Comparison of ENCODE assay signal across 21 cellular contexts in genomic region chr20:22775256-22775655, GRCh38.
"Had no signal": no experiment of that assay in that cellular context is flagged by ENCODE, and none has a peak within 500 bp of the region (broad histone marks: within the 10 kb centered on the region; RNA-seq: fewer than 3 reads in every experiment).

No MANE protein-coding gene starts in this region.

- DNase-seq: activated CD4-positive, alpha-beta T cell treated with anti-CD3 and anti-CD28 coated beads for 36 hours; activated CD8-positive, alpha-beta memory T cell treated with anti-CD3 and anti-CD28 coated beads, Interleukin-2, amount 50 U/mL, for 48 hours; activated CD8-positive, alpha-beta T cell treated with anti-CD3 and anti-CD28 coated beads, Interleukin-2, amount 10 ng/mL, durations not matched to agents 7 days and 5 days; activated naive CD4-positive, alpha-beta T cell treated with Interleukin-2 at 50 U/mL for 16 hours; activated naive CD8-positive, alpha-beta T cell treated with anti-CD3 and anti-CD28 coated beads, Interleukin-2, amount 50 U/mL, for 24 hours; caudate nucleus; colonic mucosa; effector CD8-positive, alpha-beta T cell; midbrain; naive thymus-derived CD4-positive, alpha-beta T cell; posterior cingulate gyrus; right cardiac atrium; spleen; stimulated activated CD4-positive, alpha-beta T cell treated with anti-CD3 and anti-CD28 coated beads, Interleukin-1b, Interleukin-23, amount 100 ng/mL, for 48 hours; stimulated activated naive B cell treated with anti-CD40 and anti-IgM and Interleukin-4, amounts not matched to agents 10 μg/mL and 1 μg/mL and 100 μg/mL, for 72 hours; T-cell; upper lobe of left lung had no signal

- H3K4me1 Mint-ChIP-seq: activated CD4-positive, alpha-beta T cell treated with anti-CD3 and anti-CD28 coated beads for 36 hours; activated naive CD8-positive, alpha-beta T cell treated with anti-CD3 and anti-CD28 coated beads, Interleukin-2, amount 50 U/mL, for 24 hours; naive thymus-derived CD4-positive, alpha-beta T cell; stimulated activated naive B cell treated with anti-CD40 and anti-IgM and Interleukin-4, amounts not matched to agents 10 μg/mL and 1 μg/mL and 100 μg/mL, for 72 hours; T-cell had no signal

- H3K36me3 Mint-ChIP-seq: naive thymus-derived CD4-positive, alpha-beta T cell; stimulated activated naive B cell treated with anti-CD40 and anti-IgM and Interleukin-4, amounts not matched to agents 10 μg/mL and 1 μg/mL and 100 μg/mL, for 72 hours; T-cell had no signal

- H3K27ac ChIP-seq: ascending aorta, colonic mucosa, neutrophil, spleen, upper lobe of left lung, VCaP had no signal

- H3K4me3 ChIP-seq: ascending aorta, colonic mucosa, spleen, upper lobe of left lung had no signal

- H3K36me3 ChIP-seq: ascending aorta, colonic mucosa, neutrophil, spleen, upper lobe of left lung had no signal

- H3K9me3 ChIP-seq: ascending aorta, colonic mucosa, neutrophil, upper lobe of left lung had no signal

- H3K4me1 ChIP-seq: ascending aorta had no signal

- H3K27me3 ChIP-seq: ascending aorta, colonic mucosa, spleen, upper lobe of left lung had no signal

- H3K4me3 Mint-ChIP-seq: activated CD4-positive, alpha-beta T cell treated with anti-CD3 and anti-CD28 coated beads for 36 hours; activated CD8-positive, alpha-beta T cell treated with anti-CD3 and anti-CD28 coated beads, Interleukin-2, amount 10 ng/mL, durations not matched to agents 7 days and 5 days; activated naive CD8-positive, alpha-beta T cell treated with anti-CD3 and anti-CD28 coated beads, Interleukin-2, amount 50 U/mL, for 24 hours; activated T-helper 1 cell treated with anti-CD3 and anti-CD28 coated beads, Interleukin-12 subunit alpha, Interleukin-12 subunit beta, Interleukin-2, Interleukin-4 antibody, amounts not matched to agents 30 ng/mL and 10 ng/mL and 1 ng/mL, durations not matched to agents 14 hours and 24 hours and 36 hours; naive thymus-derived CD4-positive, alpha-beta T cell; stimulated activated naive B cell treated with anti-CD40 and anti-IgM and Interleukin-4, amounts not matched to agents 10 μg/mL and 1 μg/mL and 100 μg/mL, for 72 hours; T-cell had no signal

- H3K27ac Mint-ChIP-seq: activated CD4-positive, alpha-beta T cell treated with anti-CD3 and anti-CD28 coated beads for 36 hours; activated CD8-positive, alpha-beta T cell treated with anti-CD3 and anti-CD28 coated beads, Interleukin-2, amount 10 ng/mL, durations not matched to agents 7 days and 5 days; activated naive CD8-positive, alpha-beta T cell treated with anti-CD3 and anti-CD28 coated beads, Interleukin-2, amount 50 U/mL, for 24 hours; activated T-helper 1 cell treated with anti-CD3 and anti-CD28 coated beads, Interleukin-12 subunit alpha, Interleukin-12 subunit beta, Interleukin-2, Interleukin-4 antibody, amounts not matched to agents 30 ng/mL and 10 ng/mL and 1 ng/mL, durations not matched to agents 14 hours and 24 hours and 36 hours; naive thymus-derived CD4-positive, alpha-beta T cell; stimulated activated naive B cell treated with anti-CD40 and anti-IgM and Interleukin-4, amounts not matched to agents 10 μg/mL and 1 μg/mL and 100 μg/mL, for 72 hours; T-cell had no signal
